1 cellular context compared by ENCODE assay signal in the genomic region with DNA sequence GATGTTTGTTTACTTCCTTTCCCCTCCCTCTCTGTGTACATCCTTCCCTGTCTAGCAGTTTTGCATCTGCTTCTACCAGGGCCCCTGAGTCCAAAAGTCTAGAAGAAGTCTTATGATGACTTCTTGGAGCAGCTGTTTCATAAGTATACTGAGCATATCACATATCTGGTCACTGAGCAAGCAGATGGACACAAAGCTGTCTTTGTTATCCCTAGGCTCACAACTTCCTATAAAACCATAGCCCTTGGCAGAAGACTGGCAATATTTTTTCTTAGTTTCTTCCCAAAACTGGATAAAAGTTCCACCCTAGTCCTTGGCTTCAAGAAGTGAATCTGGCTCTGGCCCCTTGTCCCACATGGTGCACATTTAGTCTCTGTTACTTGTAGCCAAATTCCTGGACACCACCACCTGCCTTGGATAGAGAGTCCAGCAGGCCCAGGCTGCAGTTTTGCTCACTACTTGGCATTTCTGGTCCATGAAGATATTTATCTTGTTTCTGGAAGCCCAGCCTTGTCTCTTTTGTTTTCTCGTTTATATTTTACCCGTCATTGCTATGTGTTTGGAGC.
TF ChIP-seq lines count a peak whose summit lies in the region.

No MANE protein-coding gene starts in this region.

TF ChIP-seq in IMR-90, 13 proteins besides CTCF, POLR2A, EP300 and RAD21:
- TF ChIP-seq RCOR1 (IDR thresholded peaks at IDR 0.05; ENCODE audit: insufficient replicate concordance, low read length): no peak
- TF ChIP-seq CHD1 (IDR thresholded peaks at IDR 0.05; ENCODE audit: low read depth, low read length): no peak
TF ChIP-seq in IMR-90: peak in this region for 0.
